Comparison of ENCODE assay signal across 1 cellular context in the genomic region with DNA sequence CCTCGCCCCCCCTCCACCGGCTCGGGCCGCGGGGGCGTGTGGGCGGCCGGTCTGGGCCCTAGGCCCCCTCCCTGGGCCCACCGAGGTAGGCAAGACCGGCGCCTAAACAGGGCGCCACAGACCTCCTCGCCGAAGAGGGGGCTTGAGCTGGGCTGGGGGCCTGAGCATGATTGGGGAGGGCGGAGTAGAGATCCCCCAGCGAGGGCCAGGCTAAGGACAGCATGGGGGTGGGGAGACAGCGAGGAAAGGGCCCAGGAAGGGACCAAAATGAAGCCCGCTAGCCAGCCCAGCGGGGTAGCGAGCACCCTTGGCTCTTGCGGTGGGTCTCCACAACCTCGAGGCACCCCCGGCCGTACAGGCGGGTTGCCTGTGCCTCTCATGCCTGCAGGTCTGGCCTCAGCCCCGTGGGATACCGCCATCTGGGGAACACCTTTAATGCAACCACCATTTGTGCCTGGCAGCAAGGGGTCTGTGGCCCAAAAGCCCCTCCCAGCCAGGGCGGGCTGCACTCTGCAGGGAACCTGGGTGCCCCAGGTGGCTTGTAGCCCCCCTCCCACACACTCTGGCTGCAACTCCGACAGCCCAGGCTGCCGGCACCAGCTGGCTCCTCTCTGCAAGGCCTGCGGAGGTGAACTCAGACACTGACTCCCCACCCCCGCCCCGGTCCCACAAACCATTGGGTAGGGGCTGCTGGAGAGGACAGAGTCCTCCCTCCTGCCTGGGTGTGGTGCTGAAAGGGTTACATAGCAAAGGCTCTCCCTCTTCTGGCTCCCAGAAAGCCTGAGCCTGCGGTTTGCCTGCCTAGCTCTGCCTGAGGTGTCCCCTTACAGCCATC.
TF ChIP-seq lines count a peak whose summit lies in the region.

No MANE protein-coding gene starts in this region.

TF ChIP-seq in WTC11, 78 proteins besides CTCF, POLR2A, EP300 and RAD21 (continued from another document):
- TF ChIP-seq, protein P1, sequence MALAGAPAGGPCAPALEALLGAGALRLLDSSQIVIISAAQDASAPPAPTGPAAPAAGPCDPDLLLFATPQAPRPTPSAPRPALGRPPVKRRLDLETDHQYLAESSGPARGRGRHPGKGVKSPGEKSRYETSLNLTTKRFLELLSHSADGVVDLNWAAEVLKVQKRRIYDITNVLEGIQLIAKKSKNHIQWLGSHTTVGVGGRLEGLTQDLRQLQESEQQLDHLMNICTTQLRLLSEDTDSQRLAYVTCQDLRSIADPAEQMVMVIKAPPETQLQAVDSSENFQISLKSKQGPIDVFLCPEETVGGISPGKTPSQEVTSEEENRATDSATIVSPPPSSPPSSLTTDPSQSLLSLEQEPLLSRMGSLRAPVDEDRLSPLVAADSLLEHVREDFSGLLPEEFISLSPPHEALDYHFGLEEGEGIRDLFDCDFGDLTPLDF (CRISPR knock-in tag; IDR thresholded peaks at IDR 0.05), result 0 out of 2 replicates have a peak, but pooled peaks have one; percentile 14
- TF ChIP-seq, protein P2, sequence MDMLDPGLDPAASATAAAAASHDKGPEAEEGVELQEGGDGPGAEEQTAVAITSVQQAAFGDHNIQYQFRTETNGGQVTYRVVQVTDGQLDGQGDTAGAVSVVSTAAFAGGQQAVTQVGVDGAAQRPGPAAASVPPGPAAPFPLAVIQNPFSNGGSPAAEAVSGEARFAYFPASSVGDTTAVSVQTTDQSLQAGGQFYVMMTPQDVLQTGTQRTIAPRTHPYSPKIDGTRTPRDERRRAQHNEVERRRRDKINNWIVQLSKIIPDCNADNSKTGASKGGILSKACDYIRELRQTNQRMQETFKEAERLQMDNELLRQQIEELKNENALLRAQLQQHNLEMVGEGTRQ (CRISPR knock-in tag; IDR thresholded peaks at IDR 0.05), result 0 out of 2 replicates have a peak, but pooled peaks have one; percentile 21
- TF ChIP-seq, protein P3, sequence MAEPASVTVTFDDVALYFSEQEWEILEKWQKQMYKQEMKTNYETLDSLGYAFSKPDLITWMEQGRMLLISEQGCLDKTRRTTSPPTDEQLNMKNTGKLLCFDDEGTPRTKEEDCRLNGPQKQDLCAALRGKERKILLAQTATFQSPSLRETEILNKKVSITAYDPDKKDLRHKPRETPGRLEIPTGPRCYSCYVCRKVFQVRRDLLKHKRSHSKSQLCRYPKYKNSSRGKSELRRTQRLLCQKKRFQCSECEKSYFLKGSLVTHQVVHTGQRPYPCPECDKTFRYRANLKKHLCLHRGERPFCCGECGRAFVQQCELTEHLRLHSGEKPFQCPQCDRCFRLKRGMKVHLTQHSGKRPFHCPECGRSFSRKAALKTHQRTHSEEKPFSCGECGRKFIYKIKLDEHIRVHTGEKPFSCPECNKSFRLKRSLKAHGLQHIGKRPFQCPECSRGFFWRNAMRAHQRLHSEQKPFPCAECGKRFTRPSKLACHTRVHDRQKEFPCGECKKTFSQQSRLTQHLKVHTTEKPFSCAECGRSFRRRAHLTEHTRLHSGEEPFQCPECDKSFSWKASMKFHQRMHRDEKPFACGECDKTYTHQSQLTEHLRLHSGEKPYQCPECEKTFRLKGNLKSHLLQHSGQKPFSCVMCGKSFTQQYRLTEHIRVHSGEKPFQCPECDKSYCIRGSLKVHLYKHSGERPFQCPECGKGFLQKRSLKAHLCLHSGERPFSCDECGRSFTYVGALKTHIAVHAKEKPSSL (CRISPR knock-in tag; conservative IDR thresholded peaks at IDR 0.05), result no peak
- no peak for TF ChIP-seq ZNF121 (CRISPR knock-in tag; IDR thresholded peaks at IDR 0.05)
